In the genomic region with DNA sequence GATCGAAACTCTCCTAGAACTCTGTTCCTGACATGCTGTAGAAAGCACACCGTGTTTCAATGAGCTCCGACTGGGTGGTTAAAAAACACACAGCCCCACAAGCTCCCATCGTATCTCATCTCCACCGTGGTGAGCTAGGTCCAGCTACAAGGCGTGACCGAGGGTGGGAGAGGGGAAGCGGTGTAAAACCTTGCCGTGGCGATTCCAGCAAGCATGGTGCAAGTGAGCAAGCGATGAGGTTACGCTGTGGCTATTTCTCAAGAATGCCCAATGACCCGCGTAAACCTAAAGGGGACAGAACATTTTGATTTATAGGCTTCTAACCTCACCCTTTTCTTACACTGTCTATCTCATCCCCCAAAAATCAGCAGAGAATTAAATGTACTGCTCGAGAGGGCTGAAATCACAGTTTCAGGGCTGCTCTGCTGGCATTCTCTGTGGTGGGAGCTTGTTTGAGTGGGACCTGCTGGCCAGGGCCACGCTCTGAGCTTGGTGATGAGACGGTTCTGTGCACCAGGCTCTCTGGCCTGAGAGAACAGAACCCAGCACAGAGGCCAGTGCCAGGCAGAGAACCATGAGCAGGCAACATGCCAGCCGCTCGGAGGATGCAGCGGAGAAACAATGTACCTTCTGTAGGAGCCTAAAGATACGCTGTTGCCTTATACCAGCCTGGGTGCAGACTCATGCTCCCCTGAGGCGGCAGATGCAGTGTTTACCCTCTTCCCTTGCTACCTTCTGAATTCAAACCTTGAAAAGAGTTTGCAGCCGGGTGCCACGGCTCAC, we compare ENCODE assay signal across 17 cellular contexts. TPM values are rescaled to one million over a fixed set of nuclear protein-coding genes. Genes with fewer than 3 reads are reported as not detected.
DNase-seq lines count a peak whose midpoint lies in the region; ATAC-seq and TF ChIP-seq lines count a peak whose summit lies in the region.
"Had no signal": no experiment of that assay in that cellular context is flagged by ENCODE, and none has a peak within 500 bp of the region (broad histone marks: within the 10 kb centered on the region; RNA-seq: fewer than 3 reads in every experiment).

No MANE protein-coding gene starts in this region.

- no peaks in the 10 kb centered on the region for H3K9me3 Mint-ChIP-seq in glutamatergic neuron (ENCODE audit: unreplicated experiment)
- H3K9me3 Mint-ChIP-seq: IgD-negative memory B cell had no signal

- intact Hi-C loops in left ventricle myocardium superior (cut with micrococcal nuclease): no loop called here
- intact Hi-C loops in right cardiac atrium (cut with DNase I): no loop called here

- peaks cover 2% of the 10 kb centered on the region for H3K27me3 Mint-ChIP-seq in glutamatergic neuron (ENCODE audit: unreplicated experiment)
- H3K27me3 Mint-ChIP-seq: IgD-negative memory B cell had no signal

- WGBS in right cardiac atrium: 90% methylated on average over 24 of the region's 24 CpGs
- WGBS in suprapubic skin: 92% methylated on average over 24 of the region's 24 CpGs

- H3K36me3 ChIP-seq in suprapubic skin: peaks cover 7% of the 10 kb centered on the region

- H3K9me3 ChIP-seq in right cardiac atrium (ENCODE audit: control insufficient read depth, low read length) (no peaks in the 10 kb centered on the region), suprapubic skin (no peaks in the 10 kb centered on the region)

- H3K36me3 Mint-ChIP-seq in glutamatergic neuron (ENCODE audit: unreplicated experiment): peaks cover 8% of the 10 kb centered on the region
- H3K36me3 Mint-ChIP-seq: IgD-negative memory B cell had no signal

- TF ChIP-seq CTCF in suprapubic skin (IDR thresholded peaks at IDR 0.05) (no peak), glutamatergic neuron (IDR thresholded peaks at IDR 0.05; ENCODE audit: partially characterized antibody, unreplicated experiment) (no peak)

- H3K27ac Mint-ChIP-seq in glutamatergic neuron (ENCODE audit: unreplicated experiment): no peak overlapping the region

- H3K27me3 ChIP-seq in right cardiac atrium (ENCODE audit: control insufficient read depth, insufficient read depth) (no peaks in the 10 kb centered on the region), suprapubic skin (no peaks in the 10 kb centered on the region)
- H3K27me3 ChIP-seq: BLaER1 treated with 17β-estradiol and CSF1 and Interleukin-3, amounts not matched to agents 10 nM and 100 nM had no signal

- ATAC-seq in left ventricle myocardium superior (no peak), right cardiac atrium (no peak)
- ATAC-seq: HCT116 had no signal

- H3K4me3 ChIP-seq in right cardiac atrium (ENCODE audit: low read length) (no peak overlapping the region), suprapubic skin (no peak overlapping the region)
- H3K4me3 ChIP-seq: BLaER1 treated with 17β-estradiol and CSF1 and Interleukin-3, amounts not matched to agents 10 nM and 100 nM had no signal

- TF ChIP-seq POLR2A in suprapubic skin (IDR thresholded peaks at IDR 0.05): no peak

- no peak overlapping the region for H3K27ac ChIP-seq in right cardiac atrium (ENCODE audit: low read length)
- no peak overlapping the region for H3K27ac ChIP-seq in suprapubic skin
- H3K27ac ChIP-seq: 22Rv1; BLaER1 treated with 17β-estradiol and CSF1 and Interleukin-3, amounts not matched to agents 10 nM and 100 nM had no signal

- TF ChIP-seq EP300 in suprapubic skin (IDR thresholded peaks at IDR 0.05): no peak

- H3K4me1 ChIP-seq in right cardiac atrium (ENCODE audit: control insufficient read depth, insufficient read depth, low read length) (peaks cover 1% of the 10 kb centered on the region), suprapubic skin (peaks cover 15% of the 10 kb centered on the region)

- H3K4me1 Mint-ChIP-seq in glutamatergic neuron (ENCODE audit: low read depth, unreplicated experiment): no peaks in the 10 kb centered on the region
- H3K4me1 Mint-ChIP-seq: IgD-negative memory B cell had no signal

- peak; percentile 12 for DNase-seq in left ventricle myocardium superior
- DNase-seq in right cardiac atrium: no peak
- peak in 31 of 51 donors; percentile 17 to 81 (median 50) for DNase-seq in hypothalamus (lab: John Stamatoyannopoulos, UW)
- peak; percentile 14 for DNase-seq in occipital lobe (lab: John Stamatoyannopoulos, UW)
- DNase-seq in suprapubic skin (ENCODE audit: low spot score in 2 of 2): no peak
- DNase-seq in foreskin melanocyte: no peak
- DNase-seq in glutamatergic neuron: no peak
- no peak for DNase-seq in activated CD4-positive, CD25-positive, alpha-beta regulatory T cell (lab: John Stamatoyannopoulos, UW)
- DNase-seq: COR-L47, NCI-H1417 treated with DMSO at 0.1 percent for 48 hours, NCI-H2029, NCI-H2171 treated with DMSO at 0.1 percent for 48 hours, NCI-H524 had no signal

- no peak overlapping the region for H3K4me3 Mint-ChIP-seq in glutamatergic neuron (ENCODE audit: unreplicated experiment)
- H3K4me3 Mint-ChIP-seq: IgD-negative memory B cell had no signal

RNA-seq across cellular contexts. Expression of gene C2CD2, which starts 10.2 kb away (rescaled TPM):
- total RNA-seq in left ventricle myocardium superior (5.2 TPM), right cardiac atrium (10 to 100 TPM in 1 of 4 donors, 1 to 10 TPM in 3; 8.0 to 10.0 (median 8.4) TPM), occipital lobe (8.3 TPM), suprapubic skin (10 to 100 TPM; 35.9 to 43.8 (median 38.9) TPM), glutamatergic neuron (ENCODE audit: unreplicated experiment) (0.78 TPM)
- 6.2 TPM for polyA plus RNA-seq in right cardiac atrium

Comparison
In these comparisons a context has a peak if more than half of its experiments do, and no peak if none do; other contexts are left out.
1. DNase-seq: peak in left ventricle myocardium superior (single experiment), hypothalamus (31 of 51) and occipital lobe (single experiment); none in right cardiac atrium (0 of 3), suprapubic skin (0 of 2), foreskin melanocyte (single experiment), glutamatergic neuron (single experiment) and activated CD4-positive, CD25-positive, alpha-beta regulatory T cell (0 of 4).